ENCODE assay signal across 15 cellular contexts in genomic region chr11:134760307-134760706, GRCh38.
"Had no signal": no experiment of that assay in that cellular context is flagged by ENCODE, and none has a peak within 500 bp of the region (broad histone marks: within the 10 kb centered on the region; RNA-seq: fewer than 3 reads in every experiment).

No MANE protein-coding gene starts in this region.

- H3K79me2 ChIP-seq: hepatocyte had no signal

- H3K36me3 ChIP-seq: ovary, right atrium auricular region had no signal

- H3K4me1 ChIP-seq: right atrium auricular region had no signal

- H3K4me3 ChIP-seq: hepatocyte, ovary, right atrium auricular region, smooth muscle cell had no signal

- ATAC-seq: left colon, left ventricle myocardium superior, natural killer cell had no signal

- H3K9me3 ChIP-seq: ovary, right atrium auricular region had no signal

- H2AFZ ChIP-seq: hepatocyte had no signal

- H3K4me2 ChIP-seq: hepatocyte, smooth muscle cell had no signal

- H3K27ac ChIP-seq: hepatocyte, ovary, right atrium auricular region had no signal

- H3K27me3 ChIP-seq: hepatocyte, ovary, right atrium auricular region had no signal

- DNase-seq: erythroblast; foreskin melanocyte; head of caudate nucleus; left colon; left ventricle myocardium superior; natural killer cell; nucleus accumbens; ovary; stimulated activated CD4-positive, alpha-beta T cell treated with anti-CD3 and anti-CD28 coated beads, Interleukin-2, amount 100 ng/mL, for 48 hours; stimulated activated naive CD4-positive, alpha-beta T cell treated with Interleukin-2 at 50 U/mL for 16 hours; trophoblast cell had no signal

- FAIRE-seq: endothelial cell of umbilical vein had no signal
